17 cellular contexts compared by ENCODE assay signal in the genomic region with DNA sequence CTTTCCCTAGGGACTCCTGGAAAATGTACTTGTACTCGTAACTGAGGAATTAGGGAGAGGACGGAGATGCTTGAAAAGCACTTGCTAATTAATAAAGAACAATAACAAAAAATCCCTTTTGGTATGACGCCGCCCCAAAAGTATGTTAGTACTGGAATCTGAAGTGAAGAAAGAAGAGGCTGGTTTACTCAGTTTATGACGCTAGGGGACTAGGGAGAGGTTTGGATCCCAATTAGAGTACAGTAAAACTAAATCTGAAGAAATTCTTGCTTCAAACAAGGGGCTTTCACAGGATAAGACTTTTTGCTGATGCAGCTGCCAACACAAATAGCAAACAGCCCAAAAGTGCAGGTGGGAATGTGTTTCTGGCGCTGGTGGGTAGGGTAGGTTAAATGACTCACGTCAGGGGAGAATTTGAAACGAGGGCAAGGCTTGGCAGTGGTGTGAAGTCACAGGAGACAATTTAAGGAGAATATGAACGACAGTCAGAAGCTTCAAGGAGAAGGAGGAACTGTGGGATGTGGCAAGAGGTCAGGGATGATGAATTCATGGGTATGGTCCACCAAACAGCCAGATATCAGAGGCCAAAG. TPM values are rescaled to one million over a fixed set of nuclear protein-coding genes. Genes with fewer than 3 reads are reported as not detected.
DNase-seq lines count a peak whose midpoint lies in the region; TF ChIP-seq lines count a peak whose summit lies in the region.
"Had no signal": no experiment of that assay in that cellular context is flagged by ENCODE, and none has a peak within 500 bp of the region (broad histone marks: within the 10 kb centered on the region; RNA-seq: fewer than 3 reads in every experiment).

No MANE protein-coding gene starts in this region.

- intact Hi-C loops in CD4-positive, alpha-beta memory T cell (cut with micrococcal nuclease) = no loop called here

- peaks cover 7% of the 10 kb centered on the region for H3K4me1 ChIP-seq in CD4-positive, alpha-beta memory T cell (ENCODE audit: insufficient read depth, low read length)
- no peaks in the 10 kb centered on the region for H3K4me1 ChIP-seq in parathyroid adenoma
- peaks cover 0 to 16% of the 10 kb centered on the region in 2 donors for H3K4me1 ChIP-seq in right atrium auricular region

- no peaks in the 10 kb centered on the region for H3K27me3 ChIP-seq in CD4-positive, alpha-beta memory T cell (ENCODE audit: insufficient read depth, low read length)
- H3K27me3 ChIP-seq in parathyroid adenoma (ENCODE audit: control insufficient read depth, insufficient read depth, low read length) = no peaks in the 10 kb centered on the region
- no peaks in the 10 kb centered on the region for H3K27me3 ChIP-seq in right atrium auricular region

- H3K9me3 ChIP-seq in CD4-positive, alpha-beta memory T cell (ENCODE audit: control insufficient read depth in 1 of 2, low read length in 2 of 2) = no peaks in the 10 kb centered on the region
- H3K9me3 ChIP-seq in parathyroid adenoma (ENCODE audit: control insufficient read depth, low read length) = no peaks in the 10 kb centered on the region
- peaks cover 0 to 6% of the 10 kb centered on the region in 2 donors for H3K9me3 ChIP-seq in right atrium auricular region

- H3K9ac ChIP-seq in parathyroid adenoma = no peak overlapping the region

- H3K27ac ChIP-seq in CD4-positive, alpha-beta memory T cell (ENCODE audit: low read depth, low read length) = no peak overlapping the region
- H3K27ac ChIP-seq in parathyroid adenoma (no peak overlapping the region), right atrium auricular region (no peak overlapping the region)
- H3K27ac ChIP-seq: heart left ventricle, PC-9 had no signal

- H3K4me1 Mint-ChIP-seq in CD4-positive, alpha-beta memory T cell = peaks cover 0 to 12% (median 2%) of the 10 kb centered on the region in 4 donors
- H3K4me1 Mint-ChIP-seq in IgD-negative memory B cell = peaks cover 3 to 9% (median 8%) of the 10 kb centered on the region in 3 donors
- H3K4me1 Mint-ChIP-seq in endothelial cell (ENCODE audit: unreplicated experiment) = peaks cover 4% of the 10 kb centered on the region

- DNase-seq in CD4-positive, alpha-beta memory T cell = no peak
- DNase-seq in endothelial cell (ENCODE audit: low spot score) (no peak), H4 (ENCODE audit: low spot score) (no peak), NCI-H128 (lab: John Stamatoyannopoulos, UW; ENCODE audit: unreplicated experiment) (no peak), right atrium auricular region (ENCODE audit: low spot score) (no peak)
- DNase-seq: activated CD4-positive, CD25-positive, alpha-beta regulatory T cell treated with anti-CD3 and anti-CD28 coated beads, Interleukin-2, amount 50 U/mL, for 72 hours; activated T-cell treated with anti-CD3 and anti-CD28 coated beads, Interleukin-2, amount 50 U/mL, for 24 hours; anterior cingulate cortex; DMS153; effector memory CD8-positive, alpha-beta T cell; heart left ventricle; left colon; MV-4-11; PC-9 had no signal

- no peaks in the 10 kb centered on the region for H3K79me2 ChIP-seq in parathyroid adenoma

- H3K9me3 Mint-ChIP-seq in CD4-positive, alpha-beta memory T cell = peaks cover 0 to 2% (median 0%) of the 10 kb centered on the region in 8 donors
- H3K9me3 Mint-ChIP-seq in IgD-negative memory B cell (peaks cover 2 to 4% (median 2%) of the 10 kb centered on the region in 3 donors), endothelial cell (ENCODE audit: unreplicated experiment) (no peaks in the 10 kb centered on the region)
- H3K9me3 Mint-ChIP-seq: activated T-cell treated with anti-CD3 and anti-CD28 coated beads, Interleukin-2, amount 50 U/mL, for 24 hours; effector memory CD8-positive, alpha-beta T cell had no signal

- H3K4me2 ChIP-seq in parathyroid adenoma (ENCODE audit: low read length) = no peak overlapping the region

- peaks cover 1 to 5% of the 10 kb centered on the region in 2 donors for H3K36me3 Mint-ChIP-seq in CD4-positive, alpha-beta memory T cell
- H3K36me3 Mint-ChIP-seq in IgD-negative memory B cell = peaks cover 5% of the 10 kb centered on the region
- H3K36me3 Mint-ChIP-seq in endothelial cell (ENCODE audit: low read depth, unreplicated experiment) = peaks cover 12% of the 10 kb centered on the region

- H3K4me3 ChIP-seq in CD4-positive, alpha-beta memory T cell (ENCODE audit: low read length in 2 of 2) = no peak overlapping the region
- H3K4me3 ChIP-seq in parathyroid adenoma (ENCODE audit: low read depth, low read length) (no peak overlapping the region), right atrium auricular region (no peak overlapping the region)
- H3K4me3 ChIP-seq: GM12878 had no signal

- POLR2A ChIA-PET in CD4-positive, alpha-beta memory T cell (lab: Charles Lee; ENCODE audit: partially characterized antibody) = no interaction called here

- TF ChIP-seq CTCF in endothelial cell (IDR thresholded peaks at IDR 0.05; ENCODE audit: unreplicated experiment) (no peak), parathyroid adenoma (IDR thresholded peaks at IDR 0.05) (no peak), right atrium auricular region (IDR thresholded peaks at IDR 0.05) (no peak)

- H3K27ac Mint-ChIP-seq in CD4-positive, alpha-beta memory T cell = peak overlapping the region in 1 of 7 donors; percentile 73
- H3K27ac Mint-ChIP-seq in IgD-negative memory B cell (peak overlapping the region in 1 of 3 donors; percentile 16), endothelial cell (ENCODE audit: unreplicated experiment) (no peak overlapping the region)
- H3K27ac Mint-ChIP-seq: activated T-cell treated with anti-CD3 and anti-CD28 coated beads, Interleukin-2, amount 50 U/mL, for 24 hours had no signal

- CTCF ChIA-PET in CD4-positive, alpha-beta memory T cell (lab: Charles Lee; ENCODE audit: partially characterized antibody) = no interaction called here

- H3K36me3 ChIP-seq in CD4-positive, alpha-beta memory T cell (ENCODE audit: insufficient read depth, low read length) = no peaks in the 10 kb centered on the region
- H3K36me3 ChIP-seq in parathyroid adenoma (ENCODE audit: control insufficient read depth, insufficient read depth, low read length) (no peaks in the 10 kb centered on the region), right atrium auricular region (no peaks in the 10 kb centered on the region)
- H3K36me3 ChIP-seq: heart left ventricle had no signal

- H2AFZ ChIP-seq in parathyroid adenoma = peak overlapping the region; percentile 44

- H3K4me3 Mint-ChIP-seq in CD4-positive, alpha-beta memory T cell = peak overlapping the region in 6 of 8 donors; percentile 1 to 84 (median 28)
- H3K4me3 Mint-ChIP-seq in IgD-negative memory B cell = peak overlapping the region; percentile 2 to 66 (median 22)
- peak overlapping the region; percentile 1 for H3K4me3 Mint-ChIP-seq in endothelial cell (ENCODE audit: unreplicated experiment)

- H3K27me3 Mint-ChIP-seq in CD4-positive, alpha-beta memory T cell = peaks cover 0 to 1% of the 10 kb centered on the region in 2 donors
- peaks cover 3% of the 10 kb centered on the region for H3K27me3 Mint-ChIP-seq in IgD-negative memory B cell
- peaks cover 13% of the 10 kb centered on the region for H3K27me3 Mint-ChIP-seq in endothelial cell (ENCODE audit: unreplicated experiment)
- H3K27me3 Mint-ChIP-seq: activated T-cell treated with anti-CD3 and anti-CD28 coated beads, Interleukin-2, amount 50 U/mL, for 24 hours; effector memory CD8-positive, alpha-beta T cell had no signal

RNA-seq across cellular contexts. Expression of a gene that starts 1.2 kb away (rescaled TPM):
- total RNA-seq in CD4-positive, alpha-beta memory T cell = 1 to 10 TPM; 5.5 to 7.3 TPM
- polyA plus RNA-seq in CD4-positive, alpha-beta memory T cell = 1 to 10 TPM; 1.1 to 1.5 TPM
- polyA plus RNA-seq in IgD-negative memory B cell = 1.5 TPM
- 0.92 TPM for total RNA-seq in endothelial cell (ENCODE audit: unreplicated experiment)
- total RNA-seq in H4 (2014; rRNA removed; shearing (Covaris generic)) = 1.3 and 3.1 TPM in 2 replicates
- total RNA-seq in right atrium auricular region = under 1 TPM; 0.30 to 0.94 TPM

RNA-seq across cellular contexts. Expression of a gene that starts 34.1 kb away (rescaled TPM):
- 10 to 100 TPM; 89.1 to 90.5 TPM for total RNA-seq in CD4-positive, alpha-beta memory T cell
- 10 to 100 TPM; 67.9 to 76.1 TPM for polyA plus RNA-seq in CD4-positive, alpha-beta memory T cell
- 86.9 TPM for polyA plus RNA-seq in IgD-negative memory B cell
- total RNA-seq in endothelial cell (ENCODE audit: unreplicated experiment) = 50.1 TPM
- total RNA-seq in H4 (2014; rRNA removed; shearing (Covaris generic)) = 27.9 and 35.4 TPM in 2 replicates
- total RNA-seq in right atrium auricular region = 10 to 100 TPM; 27.5 to 33.9 TPM
